Comparison of ENCODE assay signal across 1 cellular context in genomic region chr5:119327018-119327417, GRCh38.
TF ChIP-seq lines count a peak whose summit lies in the region.

No MANE protein-coding gene starts in this region.

TF ChIP-seq in K562, 482 proteins besides CTCF, POLR2A, EP300 and RAD21 (continued from another document and continues in another):
- 0 out of 2 replicates have a peak, but pooled peaks have one; percentile 62 for TF ChIP-seq ZNF589 (CRISPR knock-in tag; IDR thresholded peaks at IDR 0.05; ENCODE audit: low read depth)
- TF ChIP-seq SUPT5H (IDR thresholded peaks at IDR 0.05), result no peak
- peak; percentile 33; the same call in 1 of the 2 replicates for TF ChIP-seq SPI1 (IDR thresholded peaks at IDR 0.05; ENCODE audit: borderline replicate concordance, low read depth, low read length)
- TF ChIP-seq NCOA2 (IDR thresholded peaks at IDR 0.05; ENCODE audit: partially characterized antibody in 2 of 2), result no peak
- peak; percentile 6; the same call in 1 of the 2 replicates for TF ChIP-seq ZNF583 (CRISPR knock-in tag; IDR thresholded peaks at IDR 0.05)
- TF ChIP-seq MNT (conservative IDR thresholded peaks at IDR 0.05), result peak; percentile 36 to 61; a peak in 3 of 4 replicates
- TF ChIP-seq PHTF2 (CRISPR knock-in tag; IDR thresholded peaks at IDR 0.05), result no peak
- TF ChIP-seq CTCFL (IDR thresholded peaks at IDR 0.05; ENCODE audit: borderline replicate concordance, insufficient read depth, low read depth, low read length, poor library complexity, severe bottlenecking), result no peak
- TF ChIP-seq RNF2 (IDR thresholded peaks at IDR 0.05), result no peak
- TF ChIP-seq GATAD2A (IDR thresholded peaks at IDR 0.05), result 0 out of 2 replicates have a peak, but pooled peaks have one; percentile 11
- TF ChIP-seq ZNF830 (CRISPR knock-in tag; IDR thresholded peaks at IDR 0.05), result no peak
- 0 out of 2 replicates have a peak, but pooled peaks have one; percentile 23 for TF ChIP-seq FOSL1 (tag; conservative IDR thresholded peaks at IDR 0.05)
- TF ChIP-seq ZNF592 (IDR thresholded peaks at IDR 0.05), result peak; percentile 81; the same call in 1 of the 2 replicates
- TF ChIP-seq ZNF778 (CRISPR knock-in tag; IDR thresholded peaks at IDR 0.05), result no peak
- TF ChIP-seq ZNF695 (CRISPR knock-in tag; IDR thresholded peaks at IDR 0.05), result no peak
- peak; percentile 24 for TF ChIP-seq TAF1 (IDR thresholded peaks at IDR 0.05; ENCODE audit: control insufficient read depth, extremely low read depth, insufficient read depth, low read length, severe bottlenecking)
- TF ChIP-seq MYC (IDR thresholded peaks at IDR 0.05; ENCODE audit: low read depth, low read length), result peak; percentile 43; the same call in 1 of the 2 replicates
- no peak for TF ChIP-seq MYC (CRISPR knock-in tag; IDR thresholded peaks at IDR 0.05; ENCODE audit: borderline replicate concordance, low read depth)
- TF ChIP-seq ZNF134 (CRISPR knock-in tag; conservative IDR thresholded peaks at IDR 0.05), result no peak
- TF ChIP-seq ZNF639 (CRISPR knock-in tag; conservative IDR thresholded peaks at IDR 0.05 in 1 of 2, IDR thresholded peaks at IDR 0.05 in 1 of 2), result peak in 1 of 2 experiments; percentile 51; a peak in 2 of 4 replicates
- no peak for TF ChIP-seq SMAD1 (IDR thresholded peaks at IDR 0.05; ENCODE audit: low read depth, low read length, partially characterized antibody)
- TF ChIP-seq ZNF518B (CRISPR knock-in tag; IDR thresholded peaks at IDR 0.05), result no peak
- TF ChIP-seq ZBTB40 (IDR thresholded peaks at IDR 0.05), result no peak
- TF ChIP-seq ZBTB40 (CRISPR knock-in tag; IDR thresholded peaks at IDR 0.05), result no peak
- TF ChIP-seq C11orf30 (IDR thresholded peaks at IDR 0.05; ENCODE audit: low read depth), result peak; percentile 73
- no peak for TF ChIP-seq ATF3 (IDR thresholded peaks at IDR 0.05)
- TF ChIP-seq ATF3 (CRISPR knock-in tag; conservative IDR thresholded peaks at IDR 0.05), result 0 out of 2 replicates have a peak, but pooled peaks have one; percentile 43
- TF ChIP-seq VEZF1 (CRISPR knock-in tag; IDR thresholded peaks at IDR 0.05), result 0 out of 2 replicates have a peak, but pooled peaks have one; percentile 16
